Comparison of ENCODE assay signal across 1 cellular context in genomic region chr11:61673946-61674467, GRCh38. TPM values are rescaled to one million over a fixed set of nuclear protein-coding genes. Genes with fewer than 3 reads are reported as not detected.
"Had no signal": no experiment of that assay in that cellular context is flagged by ENCODE, and none has a peak within 500 bp of the region (broad histone marks: within the 10 kb centered on the region; RNA-seq: fewer than 3 reads in every experiment).

No MANE protein-coding gene starts in this region.

RNA-seq across cellular contexts. Expression of gene DAGLA, which starts 6.2 kb away (rescaled TPM):
- polyA plus RNA-seq: IgD-negative memory B cell had no signal
